20 cellular contexts compared by ENCODE assay signal in genomic region chr16:48681520-48681919, GRCh38.
DNase-seq lines count a peak whose midpoint lies in the region; ATAC-seq, FAIRE-seq and TF ChIP-seq lines count a peak whose summit lies in the region.
"Had no signal": no experiment of that assay in that cellular context is flagged by ENCODE, and none has a peak within 500 bp of the region (broad histone marks: within the 10 kb centered on the region; RNA-seq: fewer than 3 reads in every experiment).

No MANE protein-coding gene starts in this region.

- in situ Hi-C loops in K562 (cut with MboI) = loop anchor here (5.0 kb wide), 1 partner anchor 306 kb away; no protein-coding TSS in a partner anchor

- TF ChIP-seq RAD21 in K562 (CRISPR knock-in tag; conservative IDR thresholded peaks at IDR 0.05 in 1 of 2, IDR thresholded peaks at IDR 0.05 in 1 of 2) = no peak

- H3K27ac ChIP-seq in OCI-LY3 (ENCODE audit: low read length) (no peak overlapping the region), K562 (ENCODE audit: extremely low read depth, low read depth, low read length) (no peak overlapping the region)
- H3K27ac ChIP-seq: HL-60, SK-N-MC had no signal

- H3K9me1 ChIP-seq in K562 (ENCODE audit: control insufficient read depth, insufficient read depth, low read length) = no peaks in the 10 kb centered on the region

- no peaks in the 10 kb centered on the region for H3K9me3 ChIP-seq in OCI-LY3 (ENCODE audit: insufficient read depth, low read length)
- H3K9me3 ChIP-seq in K562 (replicated peaks; ENCODE audit: control insufficient read depth, insufficient read depth, low read depth, low read length) = no peaks in the 10 kb centered on the region

- TF ChIP-seq EP300 in K562 (IDR thresholded peaks at IDR 0.05; ENCODE audit: low read length) = no peak

- H3K4me1 ChIP-seq in OCI-LY3 (ENCODE audit: low read length) (no peaks in the 10 kb centered on the region), K562 (replicated peaks in 1 of 2; ENCODE audit: control insufficient read depth in 2 of 2, insufficient read depth in 2 of 2, low read length in 2 of 2) (no peaks in the 10 kb centered on the region)

- FAIRE-seq in K562 (lab: Jason Lieb, UNC) = no peak
- FAIRE-seq: G401.6, GM19239 had no signal

- H3K4me3 ChIP-seq in OCI-LY3 (ENCODE audit: low read length) = no peak overlapping the region
- H3K4me3 ChIP-seq in K562 = no peak overlapping the region
- H3K4me3 ChIP-seq: SK-N-MC had no signal

- H3K36me3 ChIP-seq in OCI-LY3 (replicated peaks; ENCODE audit: low read depth, low read length) (no peaks in the 10 kb centered on the region), K562 (ENCODE audit: control insufficient read depth, insufficient read depth, low read length) (no peaks in the 10 kb centered on the region)

- TF ChIP-seq POLR2A in K562 (conservative IDR thresholded peaks at IDR 0.05) = no peak

- intact Hi-C loops in K562 (cut with micrococcal nuclease) = no loop called here

- BruUV-seq in K562 (replicated peaks; lab: Mats Ljungman, UMichigan) = no TSS peak

- DNase-seq in NCI-H1436 treated with DMSO at 0.1 percent for 48 hours (lab: John Stamatoyannopoulos, UW) (peak; percentile 2), NCI-H1436 (lab: John Stamatoyannopoulos, UW) (no peak), K562 (ENCODE audit: extremely low read depth in 1 of 4, low spot score in 3 of 4) (peak in 1 of 4 experiments; percentile 1), NCI-H2171 treated with DMSO at 0.1 percent for 48 hours (lab: John Stamatoyannopoulos, UW) (no peak)
- no peak for DNase-seq in stimulated activated CD4-positive, alpha-beta T cell treated with anti-CD3 and anti-CD28 coated beads, Interleukin-2, amount 100 ng/mL, for 24 hours
- DNase-seq in activated CD4-positive, alpha-beta T cell treated with anti-CD3 and anti-CD28 coated beads for 1 hour = no peak
- DNase-seq: 8988T, C1 segment of cervical spinal cord, DMS79, KG1, NCI-H2029 treated with DMSO at 0.1 percent for 48 hours, NCI-H524 had no signal

- H3K79me2 ChIP-seq in OCI-LY3 (ENCODE audit: low read length) (no peaks in the 10 kb centered on the region), K562 (ENCODE audit: control insufficient read depth, insufficient read depth, low read length) (no peaks in the 10 kb centered on the region)

- TF ChIP-seq CTCF in OCI-LY3 (IDR thresholded peaks at IDR 0.05; ENCODE audit: low read depth, low read length) (0 out of 2 replicates have a peak, but pooled peaks have one; percentile 5), K562 (IDR thresholded peaks at IDR 0.05 in 2 of 3, conservative IDR thresholded peaks at IDR 0.05 in 1 of 3; ENCODE audit: insufficient read depth in 2 of 3, low read depth in 1 of 3, low read length in 3 of 3) (peak; percentile 7 to 20 (median 18); a peak in 1 of 6 replicates)

- no peaks in the 10 kb centered on the region for H4K20me1 ChIP-seq in OCI-LY3 (ENCODE audit: insufficient read depth, low read length)
- H4K20me1 ChIP-seq in K562 (replicated peaks; ENCODE audit: control insufficient read depth, insufficient read depth, low read length) = no peaks in the 10 kb centered on the region

- H3K4me2 ChIP-seq in OCI-LY3 (ENCODE audit: low read length) (no peak overlapping the region), K562 (ENCODE audit: insufficient read depth, low read length) (no peak overlapping the region)

- ATAC-seq in K562 (no peak), HG03108 (IDR thresholded peaks at IDR 0.05; ENCODE audit: unreplicated experiment) (no peak)
- ATAC-seq: HCT116, Right ventricle myocardium inferior had no signal

- POLR2A ChIA-PET in K562 (lab: Yijun Ruan, JAX) = interaction anchor here (1.2 kb wide), 1 partner anchor 480 kb away, joined by 4 read pairs; no protein-coding TSS in a partner anchor

- H3K9ac ChIP-seq in OCI-LY3 (ENCODE audit: low read length) = no peak overlapping the region
- H3K9ac ChIP-seq in K562 (ENCODE audit: insufficient read depth in 1 of 2, low read depth in 2 of 2, low read length in 2 of 2) = no peak overlapping the region

- CTCF ChIA-PET in K562 (lab: Yijun Ruan, JAX; ENCODE audit: low intra/inter-chr PET ratio) = no interaction called here

- H2AFZ ChIP-seq in OCI-LY3 (ENCODE audit: low read depth, low read length) (no peak overlapping the region), K562 (ENCODE audit: low read depth, low read length) (no peak overlapping the region)

- H3K27me3 ChIP-seq in OCI-LY3 (ENCODE audit: low read depth, low read length) = peaks cover 32% of the 10 kb centered on the region; the same call in 1 of the 2 replicates
- peaks cover 0 to 5% of the 10 kb centered on the region in 2 experiments; a peak in 1 of 5 replicates for H3K27me3 ChIP-seq in K562 (ENCODE audit: control insufficient read depth in 2 of 2, insufficient read depth in 2 of 2, low read length in 2 of 2)

TF ChIP-seq in K562, 482 proteins besides CTCF, POLR2A, EP300 and RAD21:
- TF ChIP-seq DDX20 (tag; IDR thresholded peaks at IDR 0.05; ENCODE audit: low read depth) (no peak), TEAD1 (CRISPR knock-in tag; IDR thresholded peaks at IDR 0.05) (no peak), ZNF76 (CRISPR knock-in tag; IDR thresholded peaks at IDR 0.05; ENCODE audit: borderline replicate concordance) (no peak), ZBTB40 (IDR thresholded peaks at IDR 0.05) (peak; percentile 96), ZBTB40 (CRISPR knock-in tag; IDR thresholded peaks at IDR 0.05) (peak; percentile 88), ZNF589 (CRISPR knock-in tag; IDR thresholded peaks at IDR 0.05; ENCODE audit: low read depth) (no peak), TFAM (CRISPR knock-in tag; conservative IDR thresholded peaks at IDR 0.05) (no peak)
- TF ChIP-seq, protein P1, sequence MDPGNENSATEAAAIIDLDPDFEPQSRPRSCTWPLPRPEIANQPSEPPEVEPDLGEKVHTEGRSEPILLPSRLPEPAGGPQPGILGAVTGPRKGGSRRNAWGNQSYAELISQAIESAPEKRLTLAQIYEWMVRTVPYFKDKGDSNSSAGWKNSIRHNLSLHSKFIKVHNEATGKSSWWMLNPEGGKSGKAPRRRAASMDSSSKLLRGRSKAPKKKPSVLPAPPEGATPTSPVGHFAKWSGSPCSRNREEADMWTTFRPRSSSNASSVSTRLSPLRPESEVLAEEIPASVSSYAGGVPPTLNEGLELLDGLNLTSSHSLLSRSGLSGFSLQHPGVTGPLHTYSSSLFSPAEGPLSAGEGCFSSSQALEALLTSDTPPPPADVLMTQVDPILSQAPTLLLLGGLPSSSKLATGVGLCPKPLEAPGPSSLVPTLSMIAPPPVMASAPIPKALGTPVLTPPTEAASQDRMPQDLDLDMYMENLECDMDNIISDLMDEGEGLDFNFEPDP (CRISPR knock-in tag; IDR thresholded peaks at IDR 0.05) = no peak
